ENCODE assay signal across 15 cellular contexts in genomic region chr2:17815466-17816184, GRCh38. TPM values are rescaled to one million over a fixed set of nuclear protein-coding genes. Genes with fewer than 3 reads are reported as not detected.
DNase-seq lines count a peak whose midpoint lies in the region; ATAC-seq, FAIRE-seq and TF ChIP-seq lines count a peak whose summit lies in the region.
"Had no signal": no experiment of that assay in that cellular context is flagged by ENCODE, and none has a peak within 500 bp of the region (broad histone marks: within the 10 kb centered on the region; RNA-seq: fewer than 3 reads in every experiment).

No MANE protein-coding gene starts in this region.

- 52% methylated on average over 8 of the region's 8 CpGs for WGBS in HepG2 (ENCODE audit: low lambda C conversion rate)
- no CpG with 5 or more reads among the region's 8 CpGs for WGBS in right lobe of liver (ENCODE audit: insufficient coverage, low coverage, low lambda C conversion rate, missing lambda C conversion rate)
- WGBS in transverse colon (ENCODE audit: low coverage in 1 of 2), 2 donors: 55% methylated on average over 8 of the region's 8 CpGs; no CpG with 5 or more reads in 1 of the 2 donors

- POLR2A ChIA-PET in HepG2 (lab: Yijun Ruan, JAX): no interaction called here
- POLR2A ChIA-PET in endothelial cell of umbilical vein (lab: Charles Lee): no interaction called here

- BruUV-seq in HepG2 (replicated peaks; lab: Mats Ljungman, UMichigan) (no TSS peak), endothelial cell of umbilical vein (replicated peaks; lab: Mats Ljungman, UMichigan) (no TSS peak)

- no peaks in the 10 kb centered on the region for H3K36me3 ChIP-seq in HepG2 (replicated peaks in 1 of 2; ENCODE audit: control insufficient read depth in 1 of 2, insufficient read depth in 2 of 2, low read length in 2 of 2)
- H3K36me3 ChIP-seq in right lobe of liver: no peaks in the 10 kb centered on the region
- H3K36me3 ChIP-seq in endothelial cell of umbilical vein (ENCODE audit: control insufficient read depth in 2 of 2, extremely low read depth in 1 of 2, insufficient read depth in 2 of 2, low read length in 2 of 2): no peaks in the 10 kb centered on the region
- H3K36me3 ChIP-seq in transverse colon: no peaks in the 10 kb centered on the region
- H3K36me3 ChIP-seq in left lung: no peaks in the 10 kb centered on the region

- no peak for DNase-seq in HepG2 (ENCODE audit: low spot score)
- DNase-seq in right lobe of liver: no peak
- peak; percentile 7 for DNase-seq in endothelial cell of umbilical vein (ENCODE audit: low read depth, low spot score)
- no peak for DNase-seq in transverse colon
- no peak for DNase-seq in sciatic nerve (ENCODE audit: low spot score)
- DNase-seq in left lung: no peak
- no peak for DNase-seq in NCI-H526 (lab: John Stamatoyannopoulos, UW)
- DNase-seq: effector memory CD8-positive, alpha-beta T cell; GDM1; occipital lobe; SIG-M5 had no signal

- H3K4me2 ChIP-seq in HepG2 (ENCODE audit: low read depth, low read length): no peak overlapping the region
- no peak overlapping the region for H3K4me2 ChIP-seq in endothelial cell of umbilical vein (ENCODE audit: insufficient read depth, low read length)

- H3K27me3 ChIP-seq in HepG2 (ENCODE audit: control insufficient read depth in 1 of 2, insufficient read depth in 2 of 2, low read length in 2 of 2): peaks cover 0 to 13% of the 10 kb centered on the region in 2 experiments; a peak in 3 of 5 replicates
- no peaks in the 10 kb centered on the region for H3K27me3 ChIP-seq in right lobe of liver
- peaks cover 0 to 1% of the 10 kb centered on the region in 2 experiments for H3K27me3 ChIP-seq in endothelial cell of umbilical vein (ENCODE audit: control insufficient read depth in 2 of 2, insufficient read depth in 2 of 2, low read length in 2 of 2)
- H3K27me3 ChIP-seq in transverse colon: no peaks in the 10 kb centered on the region
- no peaks in the 10 kb centered on the region for H3K27me3 ChIP-seq in left lung

- TF ChIP-seq POLR2A in HepG2 (IDR thresholded peaks at IDR 0.05; ENCODE audit: insufficient read depth in 1 of 2, low read depth in 2 of 2, low read length in 2 of 2): no peak
- TF ChIP-seq POLR2A in right lobe of liver (IDR thresholded peaks at IDR 0.05): no peak
- no peak for TF ChIP-seq POLR2A in endothelial cell of umbilical vein (IDR thresholded peaks at IDR 0.05; ENCODE audit: low read depth, low read length)
- TF ChIP-seq POLR2A in transverse colon (IDR thresholded peaks at IDR 0.05): no peak

- ATAC-seq in HepG2: peak; percentile 28; the same call in 2 of the 3 replicates
- ATAC-seq in right lobe of liver: no peak
- peak; percentile 29 for ATAC-seq in HG03442 (IDR thresholded peaks at IDR 0.05; ENCODE audit: unreplicated experiment)
- no peak for ATAC-seq in sciatic nerve
- no peak for ATAC-seq in left lung
- ATAC-seq: effector memory CD8-positive, alpha-beta T cell had no signal

- CTCF ChIA-PET in HepG2 (lab: Yijun Ruan, JAX; ENCODE audit: low intra/inter-chr PET ratio, low total read pairs) (no interaction called here), endothelial cell of umbilical vein (lab: Charles Lee) (no interaction called here)

- H4K20me1 ChIP-seq in HepG2 (ENCODE audit: insufficient read depth, low read length): no peaks in the 10 kb centered on the region
- H4K20me1 ChIP-seq in endothelial cell of umbilical vein (replicated peaks; ENCODE audit: control insufficient read depth, extremely low read depth, insufficient read depth, low read length): no peaks in the 10 kb centered on the region

- FAIRE-seq in HepG2 (lab: Jason Lieb, UNC) (no peak), endothelial cell of umbilical vein (lab: Jason Lieb, UNC) (no peak)
- FAIRE-seq: urothelium cell line had no signal

- dilution Hi-C loops in endothelial cell of umbilical vein (cut with MboI; ENCODE audit: extremely low pct_ligation_motif_present, low sequenced_read_pairs): no loop called here

- H2AFZ ChIP-seq in HepG2 (ENCODE audit: low read length): peak overlapping the region; percentile 22
- no peak overlapping the region for H2AFZ ChIP-seq in endothelial cell of umbilical vein (ENCODE audit: low read depth, low read length)

- H3K27ac ChIP-seq in HepG2 (ENCODE audit: extremely low read length, insufficient read depth, low read length): no peak overlapping the region
- no peak overlapping the region for H3K27ac ChIP-seq in right lobe of liver
- no peak overlapping the region for H3K27ac ChIP-seq in endothelial cell of umbilical vein (ENCODE audit: insufficient read depth, low read depth, low read length)
- H3K27ac ChIP-seq in transverse colon: peak overlapping the region in 3 of 4 donors; percentile 15 to 35 (median 19)
- no peak overlapping the region for H3K27ac ChIP-seq in left lung

- H3K4me3 ChIP-seq in HepG2 (replicated peaks in 1 of 3; ENCODE audit: insufficient read depth in 1 of 3, low read depth in 2 of 3, low read length in 3 of 3) (no peak overlapping the region), right lobe of liver (no peak overlapping the region), endothelial cell of umbilical vein (replicated peaks in 1 of 3; ENCODE audit: insufficient read depth in 1 of 3, low read depth in 1 of 3, low read length in 3 of 3) (no peak overlapping the region), transverse colon (no peak overlapping the region), left lung (no peak overlapping the region)

- no peaks in the 10 kb centered on the region for H3K4me1 ChIP-seq in HepG2 (ENCODE audit: insufficient read depth, low read length)
- H3K4me1 ChIP-seq in right lobe of liver: no peaks in the 10 kb centered on the region
- H3K4me1 ChIP-seq in endothelial cell of umbilical vein (ENCODE audit: control insufficient read depth, extremely low read depth, insufficient read depth, low read length): peaks cover 2% of the 10 kb centered on the region
- H3K4me1 ChIP-seq in transverse colon: peaks cover 0 to 8% (median 4%) of the 10 kb centered on the region in 4 donors
- H3K4me1 ChIP-seq in left lung: peaks cover 0 to 3% of the 10 kb centered on the region in 2 donors

- H3K9me1 ChIP-seq in endothelial cell of umbilical vein (replicated peaks; ENCODE audit: control insufficient read depth, extremely low read depth, insufficient read depth, low read length): no peaks in the 10 kb centered on the region

- intact Hi-C loops in HepG2 (cut with micrococcal nuclease; ENCODE audit: unreplicated experiment) (no loop called here), right lobe of liver (cut with DNase I) (no loop called here), endothelial cell of umbilical vein (cut with micrococcal nuclease) (no loop called here), transverse colon (cut with DNase I; ENCODE audit: low total_unique reads) (no loop called here), sciatic nerve (cut with DNase I) (no loop called here), left lung (cut with DNase I) (no loop called here)

- TF ChIP-seq EP300 in HepG2 (IDR thresholded peaks at IDR 0.05; ENCODE audit: low read depth in 2 of 2, low read length in 2 of 2) (no peak), HepG2 (CRISPR knock-in tag; IDR thresholded peaks at IDR 0.05; ENCODE audit: borderline replicate concordance) (no peak), transverse colon (IDR thresholded peaks at IDR 0.05; ENCODE audit: low read depth) (no peak)

- in situ Hi-C loops in HepG2 (cut with HindIII; ENCODE audit: extremely low pct_ligation_motif_present, low pct_unique_long_range_greater_than_20kb): no loop called here
- in situ Hi-C loops in transverse colon (cut with MboI; ENCODE audit: low pct_ligation_motif_present in 1 of 4, low pct_unique_long_range_greater_than_20kb in 1 of 4, low sequenced_read_pairs in 3 of 4): no loop called here

- TF ChIP-seq CTCF in HepG2 (CRISPR knock-in tag; IDR thresholded peaks at IDR 0.05): no peak
- no peak for TF ChIP-seq CTCF in right lobe of liver (IDR thresholded peaks at IDR 0.05)
- TF ChIP-seq CTCF in endothelial cell of umbilical vein (IDR thresholded peaks at IDR 0.05; ENCODE audit: extremely low read depth in 1 of 2, insufficient read depth in 1 of 2, low read depth in 1 of 2, low read length in 2 of 2): no peak
- no peak for TF ChIP-seq CTCF in transverse colon (IDR thresholded peaks at IDR 0.05)
- TF ChIP-seq CTCF in left lung (IDR thresholded peaks at IDR 0.05): no peak

- no peaks in the 10 kb centered on the region for H3K79me2 ChIP-seq in HepG2 (ENCODE audit: insufficient read depth, low read length)
- no peaks in the 10 kb centered on the region for H3K79me2 ChIP-seq in endothelial cell of umbilical vein (ENCODE audit: control insufficient read depth, insufficient read depth, low read length)

- H3K9ac ChIP-seq in HepG2 (ENCODE audit: insufficient read depth, low read depth, low read length) (no peak overlapping the region), endothelial cell of umbilical vein (replicated peaks; ENCODE audit: extremely low read depth, insufficient read depth, low read length) (no peak overlapping the region)

- no peak for TF ChIP-seq RAD21 in HepG2 (CRISPR knock-in tag; IDR thresholded peaks at IDR 0.05)

- no peaks in the 10 kb centered on the region for H3K9me3 ChIP-seq in HepG2 (ENCODE audit: low read length)
- H3K9me3 ChIP-seq in right lobe of liver: no peaks in the 10 kb centered on the region
- H3K9me3 ChIP-seq in endothelial cell of umbilical vein (replicated peaks; ENCODE audit: control insufficient read depth, insufficient read depth, low read length): no peaks in the 10 kb centered on the region
- no peaks in the 10 kb centered on the region for H3K9me3 ChIP-seq in transverse colon
- H3K9me3 ChIP-seq in left lung: no peaks in the 10 kb centered on the region

RNA-seq across cellular contexts. Expression of gene MSGN1, which starts 0.6 kb away (rescaled TPM):
- total RNA-seq in HepG2 (2016; rRNA removed; fragmentation: Illumina TruSeq; extraction: Trizol): not detected in 2 replicates
- not detected in 2 replicates for total RNA-seq in HepG2 (2016; cell fraction: cytosol; rRNA removed; fragmentation: Illumina TruSeq; extraction: Trizol; ENCODE audit: low read depth)
- not detected in 2 replicates for total RNA-seq in HepG2 (2016; cell fraction: insoluble cytoplasmic fraction; rRNA removed; fragmentation: Illumina TruSeq; extraction: Trizol)
- not detected in 2 replicates for total RNA-seq in HepG2 (2016; cell fraction: membrane; rRNA removed; fragmentation: Illumina TruSeq; extraction: Trizol)
- not detected in 2 replicates for total RNA-seq in HepG2 (2016; cell fraction: nucleus; rRNA removed; fragmentation: Illumina TruSeq; extraction: Trizol)
- not detected in 2 replicates for polyA plus RNA-seq in HepG2 (2011; rRNA removed)
- not detected in 2 replicates for polyA plus RNA-seq in HepG2 (2011; cell fraction: cytosol; rRNA removed)
- not detected in 2 replicates for polyA plus RNA-seq in HepG2 (2011; cell fraction: nucleus; rRNA removed)
- not detected in 2 replicates for polyA plus RNA-seq in HepG2 (2012)
- not detected in 2 replicates for polyA plus RNA-seq in HepG2 (2016; cell fraction: cytosol; fragmentation: Illumina TruSeq; extraction: Trizol; ENCODE audit: low read depth)
- polyA plus RNA-seq in HepG2 (2016; cell fraction: insoluble cytoplasmic fraction; fragmentation: Illumina TruSeq; extraction: Trizol; ENCODE audit: low read depth): not detected in 2 replicates
- polyA plus RNA-seq in HepG2 (2016; cell fraction: membrane; fragmentation: Illumina TruSeq; extraction: Trizol; ENCODE audit: low read depth): not detected in 2 replicates
- not detected in 2 replicates for polyA plus RNA-seq in HepG2 (2016; cell fraction: nucleus; fragmentation: Illumina TruSeq; extraction: Trizol; ENCODE audit: insufficient read depth, low read depth)
- polyA minus RNA-seq in HepG2 (2011; rRNA and poly(A)+ RNA removed; ENCODE audit: low replicate concordance): not detected in 2 replicates
- polyA minus RNA-seq in HepG2 (2011; cell fraction: cytosol; rRNA and poly(A)+ RNA removed): not detected in 2 replicates
- not detected in 2 replicates for polyA minus RNA-seq in HepG2 (2011; cell fraction: nucleus; rRNA and poly(A)+ RNA removed)
- not detected for total RNA-seq in right lobe of liver
- total RNA-seq in endothelial cell of umbilical vein: not detected in 2 replicates
- not detected in 2 replicates for polyA plus RNA-seq in endothelial cell of umbilical vein
- polyA plus RNA-seq in endothelial cell of umbilical vein (2011; cell fraction: cytosol; rRNA removed): not detected in 2 replicates
- polyA plus RNA-seq in endothelial cell of umbilical vein (2011; cell fraction: nucleus; rRNA removed): not detected in 2 replicates
- not detected in 2 replicates for polyA plus RNA-seq in endothelial cell of umbilical vein (2012)
- not detected in 2 replicates for polyA minus RNA-seq in endothelial cell of umbilical vein
- not detected for polyA minus RNA-seq in endothelial cell of umbilical vein (2011; cell fraction: cytosol; rRNA and poly(A)+ RNA removed)
- polyA minus RNA-seq in endothelial cell of umbilical vein (2011; cell fraction: nucleus; rRNA and poly(A)+ RNA removed): not detected in 2 replicates
- total RNA-seq in transverse colon: 1 to 10 TPM in 1 of 4 donors, not detected in 3; 1.3 TPM
- not detected for total RNA-seq in sciatic nerve
- not detected for total RNA-seq in left lung
- total RNA-seq: HT1080, occipital lobe had no signal
- polyA plus RNA-seq: AG04450 had no signal

Comparison
In these comparisons a context has a peak if more than half of its experiments do, and no peak if none do; other contexts are left out.
1. ATAC-seq: peak in HepG2 (single experiment) and HG03442 (single experiment); none in right lobe of liver (0 of 4), sciatic nerve (single experiment) and left lung (single experiment).
2. H3K27ac ChIP-seq: peak in transverse colon (3 of 4); none in HepG2 (single experiment), right lobe of liver (0 of 3), endothelial cell of umbilical vein (single experiment) and left lung (0 of 2).